Comparison of ENCODE assay signal across 8 cellular contexts in genomic region chr20:62685781-62686555, GRCh38. TPM values are rescaled to one million over a fixed set of nuclear protein-coding genes. Genes with fewer than 3 reads are reported as not detected.
A peak's percentile ranks its signal among the peaks of the same experiment; 100 is the strongest.
DNase-seq lines count a peak whose midpoint lies in the region; ATAC-seq and TF ChIP-seq lines count a peak whose summit lies in the region.

No MANE protein-coding gene starts in this region.

- H3K4me3 ChIP-seq in stomach = no peak overlapping the region

- peaks cover 4 to 79% (median 20%) of the 10 kb centered on the region in 3 donors for H3K27me3 ChIP-seq in stomach

- H3K4me1 Mint-ChIP-seq in activated CD4-positive, alpha-beta T cell treated with anti-CD3 and anti-CD28 coated beads, Interleukin-2, amount 10 ng/mL, durations not matched to agents 24 days and 14 days = peaks cover 7% of the 10 kb centered on the region

- H3K4me3 Mint-ChIP-seq in activated CD4-positive, alpha-beta T cell treated with anti-CD3 and anti-CD28 coated beads, Interleukin-2, amount 10 ng/mL, durations not matched to agents 24 days and 14 days = peak overlapping the region; percentile 7

- no peaks in the 10 kb centered on the region for H3K36me3 ChIP-seq in stomach

- no peaks in the 10 kb centered on the region for H3K9me3 ChIP-seq in stomach

- TF ChIP-seq EP300 in stomach (IDR thresholded peaks at IDR 0.05) = no peak

- H3K27me3 Mint-ChIP-seq in activated CD4-positive, alpha-beta T cell treated with anti-CD3 and anti-CD28 coated beads, Interleukin-2, amount 10 ng/mL, durations not matched to agents 24 days and 14 days = peaks cover 5% of the 10 kb centered on the region

- no peak for ATAC-seq in GM21360 (IDR thresholded peaks at IDR 0.05; ENCODE audit: unreplicated experiment)

- H3K27ac ChIP-seq in stomach = peak overlapping the region in 2 of 5 donors; percentile 3 to 37

- 18 to 33% (median 24%) methylated on average over 24 to 27 of the region's 27 CpGs for WGBS in stomach, 5 donors

- H3K9me3 Mint-ChIP-seq in activated CD4-positive, alpha-beta T cell treated with anti-CD3 and anti-CD28 coated beads, Interleukin-2, amount 10 ng/mL, durations not matched to agents 24 days and 14 days = no peaks in the 10 kb centered on the region

- no peaks in the 10 kb centered on the region for H3K36me3 Mint-ChIP-seq in activated CD4-positive, alpha-beta T cell treated with anti-CD3 and anti-CD28 coated beads, Interleukin-2, amount 10 ng/mL, durations not matched to agents 24 days and 14 days (ENCODE audit: low read depth)

- H3K4me1 ChIP-seq in stomach = peaks cover 0 to 11% (median 5%) of the 10 kb centered on the region in 4 donors

- H3K27ac Mint-ChIP-seq in activated CD4-positive, alpha-beta T cell treated with anti-CD3 and anti-CD28 coated beads, Interleukin-2, amount 10 ng/mL, durations not matched to agents 24 days and 14 days = peak overlapping the region; percentile 26

- DNase-seq in activated CD4-positive, alpha-beta T cell treated with anti-CD3 and anti-CD28 coated beads, Interleukin-2, amount 10 ng/mL, durations not matched to agents 24 days and 14 days = peak; percentile 71
- DNase-seq in activated CD4-positive, alpha-beta T cell treated with anti-CD3 and anti-CD28 coated beads for 1 hour = no peak
- DNase-seq in NOMO-1 (lab: John Stamatoyannopoulos, UW; ENCODE audit: unreplicated experiment in 2 of 2) (peak; percentile 72 to 91), erythroblast (lab: John Stamatoyannopoulos, UW) (peak; percentile 22 to 29), stomach (peak; percentile 50), mesenteric fat pad (ENCODE audit: low spot score) (no peak), T-helper 9 cell (no peak)

- intact Hi-C loops in activated CD4-positive, alpha-beta T cell treated with anti-CD3 and anti-CD28 coated beads, Interleukin-2, amount 10 ng/mL, durations not matched to agents 24 days and 14 days (cut with micrococcal nuclease) = no loop called here
- intact Hi-C loops in stomach (cut with DNase I; ENCODE audit: low total_unique reads) = no loop called here

- TF ChIP-seq POLR2A in erythroblast (IDR thresholded peaks at IDR 0.05; ENCODE audit: low read length) (no peak), stomach (IDR thresholded peaks at IDR 0.05) (no peak)

- no peak for TF ChIP-seq CTCF in stomach (IDR thresholded peaks at IDR 0.05)

RNA-seq across cellular contexts. Expression of gene NTSR1, which starts 22.7 kb away (rescaled TPM):
- not detected in 2 replicates for total RNA-seq in activated CD4-positive, alpha-beta T cell treated with anti-CD3 and anti-CD28 coated beads, Interleukin-2, amount 10 ng/mL, durations not matched to agents 24 days and 14 days
- total RNA-seq in stomach (10 to 100 TPM in 1 of 5 donors, not detected in 4; 15.9 TPM), mesenteric fat pad (not detected)
- under 1 TPM in 2 of 3 donors, not detected in 1; 0.06 to 0.28 TPM for polyA plus RNA-seq in stomach

RNA-seq across cellular contexts. Expression of gene SLCO4A1, which starts 43.7 kb away (rescaled TPM):
- total RNA-seq in activated CD4-positive, alpha-beta T cell treated with anti-CD3 and anti-CD28 coated beads, Interleukin-2, amount 10 ng/mL, durations not matched to agents 24 days and 14 days = 57.8 and 67.3 TPM in 2 replicates
- total RNA-seq in stomach (10 to 100 TPM in 3 of 5 donors, 1 to 10 TPM in 1, under 1 TPM in 1; 0.58 to 44.3 (median 20.7) TPM), mesenteric fat pad (44.4 TPM)
- polyA plus RNA-seq in stomach = 10 to 100 TPM in 1 of 3 donors, 1 to 10 TPM in 2; 4.4 to 14.7 (median 9.0) TPM

Comparison
In these comparisons a context has a peak if more than half of its experiments do, and no peak if none do; other contexts are left out.
1. DNase-seq: peak in activated CD4-positive, alpha-beta T cell treated with anti-CD3 and anti-CD28 coated beads, Interleukin-2, amount 10 ng/mL, durations not matched to agents 24 days and 14 days (single experiment), NOMO-1 (2 of 2), erythroblast (2 of 2) and stomach (single experiment); none in activated CD4-positive, alpha-beta T cell treated with anti-CD3 and anti-CD28 coated beads for 1 hour (single experiment), mesenteric fat pad (single experiment) and T-helper 9 cell (single experiment).